ENCODE assay signal across 21 cellular contexts in the genomic region with DNA sequence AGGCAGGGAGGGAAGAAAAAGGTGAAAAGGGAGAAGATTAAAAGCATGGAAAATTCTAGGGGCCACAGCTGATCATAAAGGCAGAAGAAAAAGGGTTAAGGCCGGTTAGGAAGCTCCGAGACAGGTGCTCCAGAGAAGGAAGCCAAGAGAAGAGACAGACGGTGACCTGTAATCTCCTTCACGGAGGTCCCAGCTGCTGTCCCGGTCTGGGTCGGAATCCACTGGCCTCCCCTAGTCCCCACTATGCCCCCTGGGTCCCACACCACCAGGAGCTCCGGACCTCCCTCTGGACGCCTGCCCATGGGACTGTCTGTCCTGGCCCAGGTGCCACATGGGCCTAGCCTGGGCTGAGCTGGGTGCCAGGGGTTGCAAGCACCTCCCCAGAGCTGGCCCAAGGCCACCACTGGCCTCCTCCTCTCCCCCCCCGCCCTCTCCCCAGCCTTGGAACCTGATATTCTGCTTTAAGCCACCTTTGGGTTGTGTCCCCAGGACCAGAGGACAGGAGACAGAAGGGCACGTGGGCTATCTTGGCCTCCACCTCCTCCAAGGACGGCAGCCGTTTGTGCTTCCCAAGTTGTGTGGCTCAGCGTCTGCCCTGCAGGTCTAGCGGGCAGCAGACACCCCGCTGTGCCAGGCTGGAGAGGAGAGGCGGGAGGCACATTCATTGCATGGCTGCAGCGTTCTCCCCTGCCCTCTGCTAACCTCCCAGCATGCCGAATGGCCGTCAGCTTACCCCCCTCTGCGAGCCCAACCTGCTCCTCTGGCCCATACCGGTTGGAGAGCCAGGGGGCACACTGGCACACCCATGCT.
DNase-seq lines count a peak whose midpoint lies in the region; FAIRE-seq and TF ChIP-seq lines count a peak whose summit lies in the region.
"Had no signal": no experiment of that assay in that cellular context is flagged by ENCODE, and none has a peak within 500 bp of the region (broad histone marks: within the 10 kb centered on the region; RNA-seq: fewer than 3 reads in every experiment).

No MANE protein-coding gene starts in this region.

- intact Hi-C loops in activated CD4-positive, alpha-beta T cell treated with anti-CD3 and anti-CD28 coated beads, Interleukin-2, amount 10 ng/mL, durations not matched to agents 24 days and 14 days (cut with micrococcal nuclease) = no loop called here

- H3K79me2 ChIP-seq in neural progenitor cell (ENCODE audit: low read depth) = no peaks in the 10 kb centered on the region

- peaks cover 20% of the 10 kb centered on the region for H3K27me3 Mint-ChIP-seq in neural progenitor cell (ENCODE audit: insufficient read depth, low read depth)
- H3K27me3 Mint-ChIP-seq in activated CD4-positive, alpha-beta T cell treated with anti-CD3 and anti-CD28 coated beads, Interleukin-2, amount 10 ng/mL, durations not matched to agents 24 days and 14 days = peaks cover 5% of the 10 kb centered on the region

- no peak overlapping the region for H3K4me3 Mint-ChIP-seq in neural progenitor cell
- no peak overlapping the region for H3K4me3 Mint-ChIP-seq in activated CD4-positive, alpha-beta T cell treated with anti-CD3 and anti-CD28 coated beads, Interleukin-2, amount 10 ng/mL, durations not matched to agents 24 days and 14 days
- H3K4me3 Mint-ChIP-seq: B cell; CD4-positive, alpha-beta T cell; HFFc6 had no signal

- H3K4me1 Mint-ChIP-seq in neural progenitor cell = peaks cover 4% of the 10 kb centered on the region
- H3K4me1 Mint-ChIP-seq in activated CD4-positive, alpha-beta T cell treated with anti-CD3 and anti-CD28 coated beads, Interleukin-2, amount 10 ng/mL, durations not matched to agents 24 days and 14 days = no peaks in the 10 kb centered on the region

- H3K27ac ChIP-seq in WERI-Rb-1 = peak overlapping the region; percentile 96
- no peak overlapping the region for H3K27ac ChIP-seq in neural progenitor cell

- no peaks in the 10 kb centered on the region for H3K9me3 Mint-ChIP-seq in neural progenitor cell
- no peaks in the 10 kb centered on the region for H3K9me3 Mint-ChIP-seq in activated CD4-positive, alpha-beta T cell treated with anti-CD3 and anti-CD28 coated beads, Interleukin-2, amount 10 ng/mL, durations not matched to agents 24 days and 14 days
- H3K9me3 Mint-ChIP-seq: CD4-positive, alpha-beta T cell; HFFc6 had no signal

- H3K27me3 ChIP-seq in WERI-Rb-1 (ENCODE audit: insufficient read depth, low read depth, severe bottlenecking) (no peaks in the 10 kb centered on the region), neural progenitor cell (peaks cover 14% of the 10 kb centered on the region)

- no peaks in the 10 kb centered on the region for H3K9me3 ChIP-seq in WERI-Rb-1 (ENCODE audit: severe bottlenecking)
- H3K9me3 ChIP-seq in neural progenitor cell (ENCODE audit: low read depth) = no peaks in the 10 kb centered on the region

- peak overlapping the region; percentile 14 for H3K4me3 ChIP-seq in WERI-Rb-1 (ENCODE audit: low read depth, low read length)
- no peak overlapping the region for H3K4me3 ChIP-seq in neural progenitor cell
- H3K4me3 ChIP-seq: GM12878 had no signal

- DNase-seq in ELF-1 (ENCODE audit: low read depth, low spot score) = peak; percentile 20
- DNase-seq in H54 (ENCODE audit: insufficient read length, low spot score) = peak; percentile 95
- peak; percentile 89 for DNase-seq in WERI-Rb-1
- DNase-seq in neural progenitor cell (ENCODE audit: low spot score) = peak; percentile 51
- DNase-seq in inferior parietal cortex (ENCODE audit: extremely low spot score) = no peak
- no peak for DNase-seq in activated CD4-positive, alpha-beta T cell treated with anti-CD3 and anti-CD28 coated beads, Interleukin-2, amount 10 ng/mL, durations not matched to agents 24 days and 14 days
- no peak for DNase-seq in NCI-H1436 treated with DMSO at 0.1 percent for 48 hours (lab: John Stamatoyannopoulos, UW)
- DNase-seq: Calu3; CD4-positive, alpha-beta T cell; DMS79 treated with DMSO at 0.1 percent for 48 hours; GDM1; HFFc6; KG1; NCI-H1417 treated with DMSO at 0.1 percent for 48 hours; NCI-H2081 treated with DMSO at 0.1 percent for 48 hours; NCI-H2227 treated with DMSO at 0.1 percent for 48 hours; NCI-H526; PC-3; SW 1271 had no signal

- H3K36me3 ChIP-seq in WERI-Rb-1 (peaks cover 36% of the 10 kb centered on the region), neural progenitor cell (no peaks in the 10 kb centered on the region)

- H3K36me3 Mint-ChIP-seq in neural progenitor cell = no peaks in the 10 kb centered on the region
- no peaks in the 10 kb centered on the region for H3K36me3 Mint-ChIP-seq in activated CD4-positive, alpha-beta T cell treated with anti-CD3 and anti-CD28 coated beads, Interleukin-2, amount 10 ng/mL, durations not matched to agents 24 days and 14 days (ENCODE audit: low read depth)

- no peak for TF ChIP-seq CTCF in WERI-Rb-1 (IDR thresholded peaks at IDR 0.05; ENCODE audit: low read depth, low read length)
- no peak for TF ChIP-seq CTCF in neural progenitor cell (IDR thresholded peaks at IDR 0.05)

- H3K4me2 ChIP-seq in neural progenitor cell = no peak overlapping the region

- H4K20me1 ChIP-seq in neural progenitor cell (ENCODE audit: low read depth) = no peaks in the 10 kb centered on the region

- H3K4me1 ChIP-seq in neural progenitor cell = peaks cover 7% of the 10 kb centered on the region

- H2AFZ ChIP-seq in neural progenitor cell (replicated peaks) = no peak overlapping the region

- peaks cover 5% of the 10 kb centered on the region for H3F3A ChIP-seq in neural progenitor cell (ENCODE audit: low read depth)

- no peak for TF ChIP-seq POLR2A in H54 (IDR thresholded peaks at IDR 0.05; ENCODE audit: low read depth, low read length)

- H3K27ac Mint-ChIP-seq in neural progenitor cell = peak overlapping the region; percentile 1
- H3K27ac Mint-ChIP-seq in activated CD4-positive, alpha-beta T cell treated with anti-CD3 and anti-CD28 coated beads, Interleukin-2, amount 10 ng/mL, durations not matched to agents 24 days and 14 days = no peak overlapping the region
- H3K27ac Mint-ChIP-seq: B cell; CD4-positive, alpha-beta T cell; HFFc6 had no signal

- FAIRE-seq in H54 (lab: Jason Lieb, UNC) = peak; percentile 30
- FAIRE-seq: GM12878 had no signal

- no peak overlapping the region for H3K9ac ChIP-seq in neural progenitor cell

Comparison
In these comparisons a context has a peak if more than half of its experiments do, and no peak if none do; other contexts are left out.
1. DNase-seq: peak in ELF-1 (single experiment), H54 (single experiment), WERI-Rb-1 (single experiment) and neural progenitor cell (single experiment); none in inferior parietal cortex (single experiment), activated CD4-positive, alpha-beta T cell treated with anti-CD3 and anti-CD28 coated beads, Interleukin-2, amount 10 ng/mL, durations not matched to agents 24 days and 14 days (single experiment) and NCI-H1436 treated with DMSO at 0.1 percent for 48 hours (single experiment).